ENCODE assay signal across 22 cellular contexts in the genomic region with DNA sequence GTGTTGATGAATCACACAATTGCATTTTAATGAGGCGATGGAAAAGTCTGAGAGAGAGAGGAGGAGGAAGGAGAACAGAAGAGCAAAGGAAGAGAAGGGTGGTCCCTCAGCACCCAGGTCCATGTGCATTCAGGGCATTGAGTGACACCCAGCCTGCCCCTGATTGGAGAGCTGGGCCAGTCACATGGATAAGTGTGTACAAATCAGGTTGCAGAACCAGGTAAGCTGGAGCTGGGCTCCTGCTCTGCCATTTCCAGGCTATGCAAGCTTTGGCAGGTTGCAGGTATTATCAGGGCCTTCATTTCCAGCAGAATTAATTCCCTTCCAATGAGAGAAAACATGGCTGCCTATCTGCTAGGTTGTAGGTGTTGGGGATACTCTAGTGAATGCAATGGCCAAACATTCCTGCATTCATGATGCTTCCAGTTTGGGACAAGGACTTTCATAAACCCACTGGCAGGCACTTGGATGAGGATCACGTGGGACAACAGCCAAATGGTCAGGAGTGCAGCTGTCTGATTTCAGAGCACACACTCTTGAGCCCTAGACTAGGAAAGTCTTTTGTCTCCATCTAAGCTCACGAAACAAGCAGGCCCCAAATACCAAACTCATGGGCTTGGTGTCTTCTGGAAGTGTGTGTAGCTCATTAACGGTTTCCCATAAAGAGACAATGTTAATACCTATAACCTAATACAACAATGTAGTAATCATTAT.
"Had no signal": no experiment of that assay in that cellular context is flagged by ENCODE, and none has a peak within 500 bp of the region (broad histone marks: within the 10 kb centered on the region; RNA-seq: fewer than 3 reads in every experiment).

No MANE protein-coding gene starts in this region.

- H3K27ac ChIP-seq: coronary artery, dorsolateral prefrontal cortex, esophagus squamous epithelium, gastrocnemius medialis, heart right ventricle, left lung, lower lobe of right lung had no signal

- DNase-seq: dermis blood vessel endothelial cell; dorsolateral prefrontal cortex; effector CD4-positive, alpha-beta T cell; effector memory CD4-positive, alpha-beta T cell; esophagus squamous epithelium; foreskin fibroblast; foreskin melanocyte; gastrocnemius medialis; glutamatergic neuron; heart right ventricle; hippocampal formation; left cardiac atrium; left lung; left ventricle myocardium superior; lower lobe of right lung; mesenchymal stem cell; mucosa of descending colon had no signal

- H3K9me3 ChIP-seq: esophagus squamous epithelium, gastrocnemius medialis, heart right ventricle, left lung, lower lobe of right lung, mucosa of descending colon had no signal

- H3K36me3 ChIP-seq: esophagus squamous epithelium, gastrocnemius medialis, heart right ventricle, left lung, lower lobe of right lung had no signal

- FAIRE-seq: colon, endothelial cell of umbilical vein, islet of Langerhans, keratinocyte had no signal

- H3K4me1 ChIP-seq: gastrocnemius medialis, left lung, lower lobe of right lung had no signal

- H3K27me3 ChIP-seq: esophagus squamous epithelium, gastrocnemius medialis, heart right ventricle, left lung had no signal

- ATAC-seq: gastrocnemius medialis, heart right ventricle, left cardiac atrium, left lung, left ventricle myocardium superior, lower lobe of right lung, mucosa of descending colon had no signal

- H3K4me3 ChIP-seq: coronary artery, dorsolateral prefrontal cortex, esophagus squamous epithelium, gastrocnemius medialis, heart right ventricle, left lung, lower lobe of right lung, mucosa of descending colon had no signal
